Comparison of ENCODE assay signal across 1 cellular context in genomic region chr12:122895290-122895689, GRCh38.
TF ChIP-seq lines count a peak whose summit lies in the region.

No MANE protein-coding gene starts in this region.

TF ChIP-seq in GM23338, 12 proteins besides CTCF, POLR2A, EP300 and RAD21 (continued from another document):
- TF ChIP-seq ZNF462 (CRISPR knock-in tag; IDR thresholded peaks at IDR 0.05): no peak
- no peak for TF ChIP-seq ZNF331 (CRISPR knock-in tag; IDR thresholded peaks at IDR 0.05; ENCODE audit: low read depth)
- no peak for TF ChIP-seq POLR2AphosphoS5 (IDR thresholded peaks at IDR 0.05; ENCODE audit: low read depth)
